In genomic region chr13:52010890-52011689, GRCh38 we compare ENCODE assay signal across 8 cellular contexts. TPM values are rescaled to one million over a fixed set of nuclear protein-coding genes. Genes with fewer than 3 reads are reported as not detected.
A peak's percentile ranks its signal among the peaks of the same experiment; 100 is the strongest.
DNase-seq lines count a peak whose midpoint lies in the region; ATAC-seq and TF ChIP-seq lines count a peak whose summit lies in the region.

TSS of gene ATP7B (minus strand) at chr13:52011450. CDS start at chr13:52011337, 113 bp downstream.

- peak within 1 kb of the TSS; percentile 99 for H3K4me3 Mint-ChIP-seq in activated T-helper 1 cell treated with anti-CD3 and anti-CD28 coated beads, Interleukin-12 subunit alpha, Interleukin-12 subunit beta, Interleukin-2, Interleukin-4 antibody, amounts not matched to agents 30 ng/mL and 10 ng/mL and 1 ng/mL, durations not matched to agents 14 hours and 24 hours and 36 hours
- peak within 1 kb of the TSS; percentile 100 for H3K4me3 Mint-ChIP-seq in glutamatergic neuron (ENCODE audit: unreplicated experiment)
- H3K4me3 Mint-ChIP-seq in osteocyte (ENCODE audit: unreplicated experiment): peak within 1 kb of the TSS; percentile 98

- H3K27me3 Mint-ChIP-seq in activated T-helper 1 cell treated with anti-CD3 and anti-CD28 coated beads, Interleukin-12 subunit alpha, Interleukin-12 subunit beta, Interleukin-2, Interleukin-4 antibody, amounts not matched to agents 30 ng/mL and 10 ng/mL and 1 ng/mL, durations not matched to agents 14 hours and 24 hours and 36 hours (ENCODE audit: insufficient read depth): peaks cover 39% of the 10 kb centered on the region
- peaks cover 11% of the 10 kb centered on the region for H3K27me3 Mint-ChIP-seq in glutamatergic neuron (ENCODE audit: unreplicated experiment)
- no peaks in the 10 kb centered on the region for H3K27me3 Mint-ChIP-seq in osteocyte (ENCODE audit: unreplicated experiment)

- peaks cover 7% of the 10 kb centered on the region for H3K36me3 Mint-ChIP-seq in activated T-helper 1 cell treated with anti-CD3 and anti-CD28 coated beads, Interleukin-12 subunit alpha, Interleukin-12 subunit beta, Interleukin-2, Interleukin-4 antibody, amounts not matched to agents 30 ng/mL and 10 ng/mL and 1 ng/mL, durations not matched to agents 14 hours and 24 hours and 36 hours (ENCODE audit: low read depth)
- H3K36me3 Mint-ChIP-seq in glutamatergic neuron (ENCODE audit: unreplicated experiment): peaks cover 6% of the 10 kb centered on the region
- peaks cover 7% of the 10 kb centered on the region for H3K36me3 Mint-ChIP-seq in osteocyte (ENCODE audit: unreplicated experiment)

- H3K9me2 ChIP-seq in MM.1S (replicated peaks; ENCODE audit: insufficient read depth, low read length): no peaks in the 10 kb centered on the region

- H4K20me1 ChIP-seq in MM.1S (ENCODE audit: insufficient read depth, low read length): no peaks in the 10 kb centered on the region

- peak within 1 kb of the TSS; percentile 61 for H2AFZ ChIP-seq in MM.1S (ENCODE audit: low read length)

- DNase-seq in 8988T (peak; percentile 41), MM.1S (peak; percentile 6), glutamatergic neuron (peak; percentile 55), osteocyte (ENCODE audit: extremely low spot score, unreplicated experiment) (no peak), T1000 (lab: John Stamatoyannopoulos, UW) (no peak), ureter (ENCODE audit: low spot score) (no peak)
- no peak for DNase-seq in activated T-helper 1 cell treated with anti-CD3 and anti-CD28 coated beads, Interleukin-12 subunit alpha, Interleukin-12 subunit beta, Interleukin-2, Interleukin-4 antibody, amounts not matched to agents 30 ng/mL and 10 ng/mL and 1 ng/mL, durations not matched to agents 14 hours and 24 hours and 36 hours (ENCODE audit: low spot score)

- H3K9ac ChIP-seq in MM.1S (ENCODE audit: low read length): peak within 1 kb of the TSS; percentile 72

- no peaks in the 10 kb centered on the region for H3K9me3 Mint-ChIP-seq in activated T-helper 1 cell treated with anti-CD3 and anti-CD28 coated beads, Interleukin-12 subunit alpha, Interleukin-12 subunit beta, Interleukin-2, Interleukin-4 antibody, amounts not matched to agents 30 ng/mL and 10 ng/mL and 1 ng/mL, durations not matched to agents 14 hours and 24 hours and 36 hours
- H3K9me3 Mint-ChIP-seq in glutamatergic neuron (ENCODE audit: unreplicated experiment) (peaks cover 6% of the 10 kb centered on the region), osteocyte (ENCODE audit: unreplicated experiment) (no peaks in the 10 kb centered on the region)

- no peak for TF ChIP-seq CTCF in MM.1S (IDR thresholded peaks at IDR 0.05; ENCODE audit: low read length)
- TF ChIP-seq CTCF in glutamatergic neuron (IDR thresholded peaks at IDR 0.05; ENCODE audit: partially characterized antibody, unreplicated experiment): no peak
- TF ChIP-seq CTCF in osteocyte (IDR thresholded peaks at IDR 0.05): peak; percentile 17

- H3K27ac Mint-ChIP-seq in activated T-helper 1 cell treated with anti-CD3 and anti-CD28 coated beads, Interleukin-12 subunit alpha, Interleukin-12 subunit beta, Interleukin-2, Interleukin-4 antibody, amounts not matched to agents 30 ng/mL and 10 ng/mL and 1 ng/mL, durations not matched to agents 14 hours and 24 hours and 36 hours: peak within 1 kb of the TSS; percentile 88
- H3K27ac Mint-ChIP-seq in glutamatergic neuron (ENCODE audit: unreplicated experiment) (peak within 1 kb of the TSS; percentile 95), osteocyte (ENCODE audit: unreplicated experiment) (peak within 1 kb of the TSS; percentile 98)

- no peaks in the 10 kb centered on the region for H3F3A ChIP-seq in MM.1S (ENCODE audit: insufficient read depth, low read length)

- H3K27me3 ChIP-seq in MM.1S (replicated peaks; ENCODE audit: insufficient read depth, low read length): peaks cover 4% of the 10 kb centered on the region; the same call in 1 of the 2 replicates

- peak within 1 kb of the TSS; percentile 79 for H3K4me3 ChIP-seq in MM.1S (ENCODE audit: low read length)

- intact Hi-C loops in activated T-helper 1 cell treated with anti-CD3 and anti-CD28 coated beads, Interleukin-12 subunit alpha, Interleukin-12 subunit beta, Interleukin-2, Interleukin-4 antibody, amounts not matched to agents 30 ng/mL and 10 ng/mL and 1 ng/mL, durations not matched to agents 14 hours and 24 hours and 36 hours (cut with micrococcal nuclease): loop anchor here (1.0 to 5.0 kb wide), 2 partner anchors 10 to 114 kb away; no protein-coding TSS in a partner anchor

- peaks cover 13% of the 10 kb centered on the region for H3K4me1 Mint-ChIP-seq in activated T-helper 1 cell treated with anti-CD3 and anti-CD28 coated beads, Interleukin-12 subunit alpha, Interleukin-12 subunit beta, Interleukin-2, Interleukin-4 antibody, amounts not matched to agents 30 ng/mL and 10 ng/mL and 1 ng/mL, durations not matched to agents 14 hours and 24 hours and 36 hours (ENCODE audit: low read depth)
- H3K4me1 Mint-ChIP-seq in glutamatergic neuron (ENCODE audit: low read depth, unreplicated experiment): peaks cover 6% of the 10 kb centered on the region
- H3K4me1 Mint-ChIP-seq in osteocyte (ENCODE audit: unreplicated experiment): peaks cover 18% of the 10 kb centered on the region

- H3K27ac ChIP-seq in MM.1S (ENCODE audit: low read length): no peak within 1 kb of the TSS

- H3K4me2 ChIP-seq in MM.1S (ENCODE audit: low read depth, low read length): peak within 1 kb of the TSS; percentile 74

- no peaks in the 10 kb centered on the region for H3K4me1 ChIP-seq in MM.1S (ENCODE audit: low read length)

- H3K79me2 ChIP-seq in MM.1S (ENCODE audit: low read length): peaks cover 16% of the 10 kb centered on the region

- ATAC-seq in GM19035 (IDR thresholded peaks at IDR 0.05; ENCODE audit: unreplicated experiment): peak; percentile 7

- no peaks in the 10 kb centered on the region for H3K36me3 ChIP-seq in MM.1S (replicated peaks; ENCODE audit: insufficient read depth, low read length)

- H3K9me3 ChIP-seq in MM.1S (replicated peaks; ENCODE audit: insufficient read depth, low read length): no peaks in the 10 kb centered on the region

RNA-seq across cellular contexts. Expression of gene ATP7B, which starts in this region (rescaled TPM):
- 0.98 and 1.1 TPM in 2 replicates for total RNA-seq in activated T-helper 1 cell treated with anti-CD3 and anti-CD28 coated beads, Interleukin-12 subunit alpha, Interleukin-12 subunit beta, Interleukin-2, Interleukin-4 antibody, amounts not matched to agents 30 ng/mL and 10 ng/mL and 1 ng/mL, durations not matched to agents 14 hours and 24 hours and 36 hours
- total RNA-seq in glutamatergic neuron (ENCODE audit: unreplicated experiment) (17.4 TPM), osteocyte (8.6 and 10.4 TPM in 2 replicates), ureter (9.5 TPM)

Comparison
In these comparisons a context has a peak if more than half of its experiments do, and no peak if none do; other contexts are left out.
1. DNase-seq: peak in 8988T (single experiment), MM.1S (single experiment) and glutamatergic neuron (single experiment); none in activated T-helper 1 cell treated with anti-CD3 and anti-CD28 coated beads, Interleukin-12 subunit alpha, Interleukin-12 subunit beta, Interleukin-2, Interleukin-4 antibody, amounts not matched to agents 30 ng/mL and 10 ng/mL and 1 ng/mL, durations not matched to agents 14 hours and 24 hours and 36 hours (single experiment), osteocyte (single experiment), T1000 (single experiment) and ureter (single experiment).
2. Peak in every context shown above with its lines, with median percentiles within 50 percentile points of each other: H3K27ac Mint-ChIP-seq and H3K4me3 Mint-ChIP-seq.